ENCODE assay signal across 9 cellular contexts in genomic region chr2:217090024-217090473, GRCh38.
DNase-seq lines count a peak whose midpoint lies in the region; ATAC-seq and TF ChIP-seq lines count a peak whose summit lies in the region.
"Had no signal": no experiment of that assay in that cellular context is flagged by ENCODE, and none has a peak within 500 bp of the region (broad histone marks: within the 10 kb centered on the region; RNA-seq: fewer than 3 reads in every experiment).

No MANE protein-coding gene starts in this region.

- no peak overlapping the region for H3K27ac ChIP-seq in gastroesophageal sphincter
- H3K27ac ChIP-seq: KMS-11 had no signal

- H3K4me1 Mint-ChIP-seq in endothelial cell (ENCODE audit: unreplicated experiment): no peaks in the 10 kb centered on the region

- peak; percentile 80 for ATAC-seq in GM21390 (IDR thresholded peaks at IDR 0.05; ENCODE audit: unreplicated experiment)
- peak; percentile 81 for ATAC-seq in HG03575 (IDR thresholded peaks at IDR 0.05; ENCODE audit: extremely low read depth, insufficient number of reproducible peaks, low FRiP score, unreplicated experiment)
- no peak for ATAC-seq in gastroesophageal sphincter

- no peaks in the 10 kb centered on the region for H3K9me3 Mint-ChIP-seq in endothelial cell (ENCODE audit: unreplicated experiment)

- H3K27ac Mint-ChIP-seq in endothelial cell (ENCODE audit: unreplicated experiment): no peak overlapping the region

- H3K4me1 ChIP-seq in gastroesophageal sphincter: no peaks in the 10 kb centered on the region

- peaks cover 1% of the 10 kb centered on the region for H3K27me3 Mint-ChIP-seq in endothelial cell (ENCODE audit: unreplicated experiment)

- no peak for TF ChIP-seq POLR2A in gastroesophageal sphincter (IDR thresholded peaks at IDR 0.05)

- peak; percentile 50 for DNase-seq in GM12864 (ENCODE audit: low read depth)
- peak; percentile 40 to 61 for DNase-seq in cardiac fibroblast (ENCODE audit: low read depth in 2 of 2)
- no peak for DNase-seq in central memory CD4-positive, alpha-beta T cell
- DNase-seq in endothelial cell (ENCODE audit: low spot score): no peak
- no peak for DNase-seq in cortex of kidney (lab: John Stamatoyannopoulos, UW)

- H3K27me3 ChIP-seq in gastroesophageal sphincter: no peaks in the 10 kb centered on the region

- 56 to 64% methylated on average over 5 of the region's 5 CpGs for WGBS in gastroesophageal sphincter (ENCODE audit: low coverage in 1 of 2), 2 donors

- no peaks in the 10 kb centered on the region for H3K36me3 Mint-ChIP-seq in endothelial cell (ENCODE audit: low read depth, unreplicated experiment)

- no peak for TF ChIP-seq EP300 in gastroesophageal sphincter (IDR thresholded peaks at IDR 0.05)

- H3K4me3 Mint-ChIP-seq in endothelial cell (ENCODE audit: unreplicated experiment): no peak overlapping the region

- TF ChIP-seq CTCF in GM12864 (IDR thresholded peaks at IDR 0.05; ENCODE audit: low read depth, low read length, missing control alignments) (no peak), cardiac fibroblast (IDR thresholded peaks at IDR 0.05; ENCODE audit: low read depth, low read length) (no peak), endothelial cell (IDR thresholded peaks at IDR 0.05; ENCODE audit: unreplicated experiment) (no peak), gastroesophageal sphincter (IDR thresholded peaks at IDR 0.05) (no peak)

- no peak overlapping the region; the same call in 1 of the 2 replicates for H3K4me3 ChIP-seq in GM12864 (ENCODE audit: low read depth, low read length)
- H3K4me3 ChIP-seq in cardiac fibroblast (replicated peaks in 1 of 2; ENCODE audit: low read depth in 2 of 2, low read length in 2 of 2): no peak overlapping the region
- H3K4me3 ChIP-seq in gastroesophageal sphincter: no peak overlapping the region

- no peaks in the 10 kb centered on the region for H3K36me3 ChIP-seq in gastroesophageal sphincter

- H3K9me3 ChIP-seq in gastroesophageal sphincter: no peaks in the 10 kb centered on the region

Comparison
In these comparisons a context has a peak if more than half of its experiments do, and no peak if none do; other contexts are left out.
1. DNase-seq: peak in GM12864 (single experiment) and cardiac fibroblast (2 of 2); none in central memory CD4-positive, alpha-beta T cell (single experiment), endothelial cell (single experiment) and cortex of kidney (single experiment).